ENCODE assay signal across 7 cellular contexts in genomic region chrX:97704474-97704873, GRCh38.
"Had no signal": no experiment of that assay in that cellular context is flagged by ENCODE, and none has a peak within 500 bp of the region (broad histone marks: within the 10 kb centered on the region; RNA-seq: fewer than 3 reads in every experiment).

No MANE protein-coding gene starts in this region.

- H3K4me2 ChIP-seq: GM23338 had no signal

- H3K27ac Mint-ChIP-seq: GM23338, H9 had no signal

- H3K4me3 ChIP-seq: GM23338 had no signal

- H3K9me3 Mint-ChIP-seq: GM23338, H9 had no signal

- H3K4me1 Mint-ChIP-seq: GM23338 had no signal

- ATAC-seq: GM23338 had no signal

- H2AFZ ChIP-seq: GM23338 had no signal

- FAIRE-seq: H1, H54, HTR-8/SVneo had no signal

- H3K4me3 Mint-ChIP-seq: GM23338, H9 had no signal

- DNase-seq: H9, HCEC 1CT, IMR-90 had no signal
